18 cellular contexts compared by ENCODE assay signal in genomic region chr2:177666408-177666807, GRCh38.
DNase-seq lines count a peak whose midpoint lies in the region; TF ChIP-seq lines count a peak whose summit lies in the region.
"Had no signal": no experiment of that assay in that cellular context is flagged by ENCODE, and none has a peak within 500 bp of the region (broad histone marks: within the 10 kb centered on the region; RNA-seq: fewer than 3 reads in every experiment).

No MANE protein-coding gene starts in this region.

- intact Hi-C loops in dorsolateral prefrontal cortex (cut with DNase I): no loop called here

- TF ChIP-seq CTCF in fibroblast of mammary gland (conservative IDR thresholded peaks at IDR 0.05; ENCODE audit: control insufficient read depth, insufficient read depth, low read depth, low read length) (no peak), dorsolateral prefrontal cortex (IDR thresholded peaks at IDR 0.05 in 54 of 56, conservative IDR thresholded peaks at IDR 0.05 in 2 of 56; ENCODE audit: low read depth in 1 of 56, partially characterized antibody in 56 of 56) (no peak)

- H3K36me3 ChIP-seq in SJCRH30: no peaks in the 10 kb centered on the region
- H3K36me3 ChIP-seq: stomach, vagina had no signal

- H3K27ac ChIP-seq in SJCRH30 (peak overlapping the region; percentile 42), dorsolateral prefrontal cortex (no peak overlapping the region)
- H3K27ac ChIP-seq: stomach, vagina had no signal

- H3K4me3 ChIP-seq in SJCRH30 (no peak overlapping the region), fibroblast of mammary gland (ENCODE audit: control insufficient read depth, low read depth, low read length) (no peak overlapping the region), dorsolateral prefrontal cortex (no peak overlapping the region)
- H3K4me3 ChIP-seq: stomach, vagina had no signal

- no peaks in the 10 kb centered on the region for H3K27me3 ChIP-seq in SJCRH30
- no peaks in the 10 kb centered on the region for H3K27me3 ChIP-seq in dorsolateral prefrontal cortex
- H3K27me3 ChIP-seq: stomach, vagina had no signal

- DNase-seq in A172 (ENCODE audit: low spot score) (peak; percentile 66), HCEC 1CT (peak; percentile 3), SJCRH30 (peak; percentile 60 to 89), fibroblast of mammary gland (ENCODE audit: low read depth) (peak; percentile 23), NCI-H82 (lab: John Stamatoyannopoulos, UW) (no peak), HUDEP-2 (lab: John Stamatoyannopoulos, UW; ENCODE audit: unreplicated experiment in 76 of 76) (no peak), dorsolateral prefrontal cortex (no peak)
- DNase-seq in activated CD8-positive, alpha-beta memory T cell treated with anti-CD3 and anti-CD28 coated beads, Interleukin-2, amount 50 U/mL, for 4 hours: no peak
- DNase-seq: ACHN; activated CD4-positive, CD25-positive, alpha-beta regulatory T cell treated with anti-CD3 and anti-CD28 coated beads, Interleukin-2, amount 50 U/mL, for 72 hours; activated naive CD4-positive, alpha-beta T cell treated with anti-CD3 and anti-CD28 coated beads, Interleukin-2, amount 10 ng/mL, durations not matched to agents 7 days and 5 days; CD4-positive, CD25-positive, alpha-beta regulatory T cell; left ventricle myocardium superior; naive B cell; NCI-H2029 treated with DMSO at 0.1 percent for 48 hours; NCI-H69; stomach had no signal

- H3K4me1 ChIP-seq in SJCRH30: peaks cover 55% of the 10 kb centered on the region
- H3K4me1 ChIP-seq: stomach, vagina had no signal

- H3K9me3 ChIP-seq in SJCRH30 (replicated peaks): no peaks in the 10 kb centered on the region
- H3K9me3 ChIP-seq: stomach, vagina had no signal

Comparison
In these comparisons a context has a peak if more than half of its experiments do, and no peak if none do; other contexts are left out.
1. DNase-seq: peak in A172 (single experiment), HCEC 1CT (single experiment), SJCRH30 (2 of 2) and fibroblast of mammary gland (single experiment); none in NCI-H82 (single experiment), HUDEP-2 (0 of 76), dorsolateral prefrontal cortex (0 of 10) and activated CD8-positive, alpha-beta memory T cell treated with anti-CD3 and anti-CD28 coated beads, Interleukin-2, amount 50 U/mL, for 4 hours (single experiment).